ENCODE assay signal across 25 cellular contexts in the genomic region with DNA sequence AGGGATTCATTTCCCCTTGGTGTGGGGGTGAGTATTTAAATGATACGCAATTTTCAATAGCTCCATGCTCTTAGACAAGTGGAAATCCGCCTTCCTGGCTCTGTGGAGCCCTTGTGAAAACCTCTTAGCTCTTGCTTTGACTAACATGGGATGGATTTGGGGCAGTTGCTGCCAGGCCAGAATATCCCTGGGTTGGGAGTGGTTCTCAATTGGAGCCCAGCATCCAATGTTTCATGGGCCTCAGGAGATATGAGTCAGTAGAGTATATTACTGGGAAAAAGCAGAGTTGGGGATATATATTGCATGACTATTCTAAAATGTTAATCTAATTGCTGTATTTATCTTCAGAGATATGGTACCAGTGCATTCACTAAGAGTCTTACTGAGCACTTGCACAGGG.
"Had no signal": no experiment of that assay in that cellular context is flagged by ENCODE, and none has a peak within 500 bp of the region (broad histone marks: within the 10 kb centered on the region; RNA-seq: fewer than 3 reads in every experiment).

No MANE protein-coding gene starts in this region.

- ATAC-seq: activated CD8-positive, alpha-beta T cell treated with anti-CD3 and anti-CD28 coated beads, Interleukin-2, amount 10 ng/mL, durations not matched to agents 7 days and 5 days; natural killer cell treated with Interleukin-12 subunit alpha and Interleukin-12 subunit beta and Interleukin-15 and Interleukin-18, amount 100 ng/mL, for 72 hours; pancreas; right cardiac atrium had no signal

- H3K9me3 Mint-ChIP-seq: activated naive CD8-positive, alpha-beta T cell treated with anti-CD3 and anti-CD28 coated beads for 36 hours; activated T-helper 2 cell treated with anti-CD3 and anti-CD28 coated beads, Interferon-gamma antibody, Interleukin-2, Interleukin-4, amounts not matched to agents 10 μg/mL and 5 μg/mL and 100 μg/mL, durations not matched to agents 14 hours and 24 hours and 36 hours; endodermal cell; natural killer cell treated with Interleukin-12 subunit alpha and Interleukin-12 subunit beta and Interleukin-15 and Interleukin-18, amount 100 ng/mL, for 72 hours had no signal

- H3K27me3 ChIP-seq: hepatocyte, pancreas, stomach, transverse colon had no signal

- H3K9me3 ChIP-seq: left ventricle myocardium inferior, pancreas, stomach, transverse colon had no signal

- H3K27me3 Mint-ChIP-seq: activated naive CD8-positive, alpha-beta T cell treated with anti-CD3 and anti-CD28 coated beads for 36 hours; natural killer cell treated with Interleukin-12 subunit alpha and Interleukin-12 subunit beta and Interleukin-15 and Interleukin-18, amount 100 ng/mL, for 72 hours had no signal

- H3K4me3 Mint-ChIP-seq: activated CD8-positive, alpha-beta T cell treated with anti-CD3 and anti-CD28 coated beads, Interleukin-2, amount 10 ng/mL, durations not matched to agents 7 days and 5 days; activated naive CD8-positive, alpha-beta T cell treated with anti-CD3 and anti-CD28 coated beads for 36 hours; endodermal cell; mesothelial cell of epicardium; natural killer cell treated with Interleukin-12 subunit alpha and Interleukin-12 subunit beta and Interleukin-15 and Interleukin-18, amount 100 ng/mL, for 72 hours had no signal

- H3K27ac ChIP-seq: coronary artery, epithelial cell of prostate, hepatocyte, left ventricle myocardium inferior, pancreas, skin epidermis, stomach, transverse colon, WERI-Rb-1 had no signal

- DNase-seq: activated CD4-positive, alpha-beta T cell treated with anti-CD3 and anti-CD28 coated beads for 1 hour; activated CD4-positive, alpha-beta T cell treated with anti-CD3 and anti-CD28 coated beads, Interleukin-2, amount 50 U/mL, for 1 hour; activated CD8-positive, alpha-beta T cell treated with anti-CD3 and anti-CD28 coated beads, Interleukin-2, amount 10 ng/mL, durations not matched to agents 7 days and 5 days; activated naive CD4-positive, alpha-beta T cell; activated naive CD8-positive, alpha-beta T cell treated with anti-CD3 and anti-CD28 coated beads for 36 hours; activated T-cell treated with anti-CD3 and anti-CD28 coated beads, Interleukin-2, amount 50 U/mL, for 1 hour; amygdala; cerebellar nuclear complex; endodermal cell; glutamatergic neuron; kidney glomerular epithelial cell; left ventricle myocardium inferior; pancreas; right cardiac atrium; stimulated activated CD4-positive, alpha-beta T cell treated with anti-CD3 and anti-CD28 coated beads, Interleukin-1b, Interleukin-23, amount 100 ng/mL, for 48 hours; stomach; transverse colon; WERI-Rb-1 had no signal

- H2AFZ ChIP-seq: hepatocyte had no signal

- H3K4me1 Mint-ChIP-seq: endodermal cell had no signal

- H3K4me3 ChIP-seq: coronary artery, hepatocyte, left ventricle myocardium inferior, pancreas, skin epidermis, stomach, transverse colon had no signal

- H3K4me2 ChIP-seq: hepatocyte had no signal

- H3K27ac Mint-ChIP-seq: activated CD8-positive, alpha-beta T cell treated with anti-CD3 and anti-CD28 coated beads, Interleukin-2, amount 10 ng/mL, durations not matched to agents 7 days and 5 days; activated naive CD8-positive, alpha-beta T cell treated with anti-CD3 and anti-CD28 coated beads for 36 hours; activated T-helper 2 cell treated with anti-CD3 and anti-CD28 coated beads, Interferon-gamma antibody, Interleukin-2, Interleukin-4, amounts not matched to agents 10 μg/mL and 5 μg/mL and 100 μg/mL, durations not matched to agents 14 hours and 24 hours and 36 hours; endodermal cell; mesothelial cell of epicardium; natural killer cell treated with Interleukin-12 subunit alpha and Interleukin-12 subunit beta and Interleukin-15 and Interleukin-18, amount 100 ng/mL, for 72 hours had no signal

- H3K4me1 ChIP-seq: pancreas had no signal
